8 cellular contexts compared by ENCODE assay signal in genomic region chr17:4738136-4739121, GRCh38. TPM values are rescaled to one million over a fixed set of nuclear protein-coding genes. Genes with fewer than 3 reads are reported as not detected.
DNase-seq lines count a peak whose midpoint lies in the region; ATAC-seq and TF ChIP-seq lines count a peak whose summit lies in the region.

No MANE protein-coding gene starts in this region.

- H3K36me3 ChIP-seq in mammary epithelial cell (ENCODE audit: insufficient read depth, low read length) (no peaks in the 10 kb centered on the region), right lobe of liver (no peaks in the 10 kb centered on the region), tibial artery (peaks cover 0 to 14% (median 0%) of the 10 kb centered on the region in 3 donors)

- in situ Hi-C loops in mammary epithelial cell (cut with MboI; ENCODE audit: low sequenced_read_pairs in 2 of 2), result loop anchor here (10.0 kb wide), 1 partner anchor 146 kb away; no protein-coding TSS in a partner anchor

- TSS peak; percentile 32 for BruUV-seq in mammary epithelial cell (replicated peaks; lab: Mats Ljungman, UMichigan)

- intact Hi-C loops in mammary epithelial cell (cut with micrococcal nuclease) (loop anchor here (10.0 kb wide), 1 partner anchor 326 kb away; no protein-coding TSS in a partner anchor), right lobe of liver (cut with DNase I) (loop anchor here (10.0 kb wide), 1 partner anchor 46 kb away; the partner anchor contains the start of genes GLTPD2 (in 2 of the 2) and VMO1 (in 2 of the 2)), tibial artery (cut with DNase I; ENCODE audit: low total_unique reads) (no loop called here)

- CTCF ChIA-PET in mammary epithelial cell (lab: Charles Lee; ENCODE audit: low non-redundant PET), result no interaction called here

- TF ChIP-seq POLR2A in right lobe of liver (IDR thresholded peaks at IDR 0.05), result no peak
- TF ChIP-seq POLR2A in GM18505 (IDR thresholded peaks at IDR 0.05; ENCODE audit: borderline replicate concordance, extremely low read depth, insufficient read depth, insufficient read length), result no peak

- dilution Hi-C loops in mammary epithelial cell (cut with HindIII; ENCODE audit: low sequenced_read_pairs), result no loop called here

- TF ChIP-seq CTCF in mammary epithelial cell (conservative IDR thresholded peaks at IDR 0.05 in 1 of 2, IDR thresholded peaks at IDR 0.05 in 1 of 2; ENCODE audit: extremely low read depth in 1 of 2, insufficient read depth in 1 of 2, low read depth in 1 of 2, low read length in 2 of 2), result no peak
- no peak for TF ChIP-seq CTCF in right lobe of liver (IDR thresholded peaks at IDR 0.05)
- TF ChIP-seq CTCF in tibial artery (IDR thresholded peaks at IDR 0.05), result no peak

- 4% methylated on average over 21 of the region's 41 CpGs for WGBS in mammary epithelial cell (ENCODE audit: low coverage, missing lambda C conversion rate)
- 32% methylated on average over 21 of the region's 41 CpGs for WGBS in right lobe of liver (ENCODE audit: insufficient coverage, low coverage, low lambda C conversion rate, missing lambda C conversion rate)

- peak overlapping the region; percentile 73 for H3K9ac ChIP-seq in mammary epithelial cell (ENCODE audit: insufficient read depth, low read length)

- peak overlapping the region; percentile 54 to 74 (median 69) for H3K4me3 ChIP-seq in mammary epithelial cell (replicated peaks in 1 of 3; ENCODE audit: insufficient read depth in 1 of 3, low read depth in 2 of 3, low read length in 3 of 3)
- peak overlapping the region; percentile 73 to 94 (median 90) for H3K4me3 ChIP-seq in right lobe of liver
- peak overlapping the region; percentile 68 to 83 for H3K4me3 ChIP-seq in tibial artery

- H3K27ac ChIP-seq in mammary epithelial cell (ENCODE audit: insufficient read depth, low read depth, low read length), result peak overlapping the region; percentile 56
- H3K27ac ChIP-seq in right lobe of liver, result peak overlapping the region; percentile 64 to 87 (median 74)
- peak overlapping the region; percentile 66 to 69 for H3K27ac ChIP-seq in tibial artery

- H3K4me1 ChIP-seq in mammary epithelial cell (ENCODE audit: insufficient read depth, low read length) (peaks cover 18% of the 10 kb centered on the region), right lobe of liver (peaks cover 0 to 4% (median 0%) of the 10 kb centered on the region in 4 donors), tibial artery (peaks cover 0 to 14% (median 11%) of the 10 kb centered on the region in 4 donors)

- H2AFZ ChIP-seq in mammary epithelial cell (ENCODE audit: low read depth, low read length), result peak overlapping the region; percentile 98

- DNase-seq in activated CD8-positive, alpha-beta memory T cell treated with anti-CD3 and anti-CD28 coated beads for 24 hours, result peak; percentile 64
- DNase-seq in activated CD8-positive, alpha-beta memory T cell treated with anti-CD3 and anti-CD28 coated beads, Interleukin-2, amount 50 U/mL, for 4 hours, result no peak
- peak; percentile 88 for DNase-seq in mammary epithelial cell
- no peak for DNase-seq in right lobe of liver
- DNase-seq in tibial artery, result no peak
- DNase-seq in NCI-H226, result no peak

- H3K27me3 ChIP-seq in mammary epithelial cell (ENCODE audit: insufficient read depth, low read length), result no peaks in the 10 kb centered on the region
- H3K27me3 ChIP-seq in right lobe of liver, result no peaks in the 10 kb centered on the region
- H3K27me3 ChIP-seq in tibial artery, result peaks cover 0 to under 1% of the 10 kb centered on the region in 2 donors

- H3K9me3 ChIP-seq in mammary epithelial cell (replicated peaks; ENCODE audit: insufficient read depth, low read length) (no peaks in the 10 kb centered on the region), right lobe of liver (no peaks in the 10 kb centered on the region), tibial artery (no peaks in the 10 kb centered on the region)

- no peaks in the 10 kb centered on the region for H3K79me2 ChIP-seq in mammary epithelial cell (ENCODE audit: insufficient read depth, low read length)

- no peaks in the 10 kb centered on the region for H4K20me1 ChIP-seq in mammary epithelial cell (ENCODE audit: insufficient read depth, low read length)

- ATAC-seq in right lobe of liver, result peak in 2 of 4 donors; percentile 5 to 7
- ATAC-seq in GM18870 (IDR thresholded peaks at IDR 0.05; ENCODE audit: unreplicated experiment), result no peak
- ATAC-seq in GM18505 (IDR thresholded peaks at IDR 0.05; ENCODE audit: unreplicated experiment), result no peak

- H3K4me2 ChIP-seq in mammary epithelial cell (ENCODE audit: insufficient read depth, low read depth, low read length), result peak overlapping the region; percentile 100

RNA-seq across cellular contexts. Expression of gene ZMYND15, which starts 1.2 kb away (rescaled TPM):
- total RNA-seq in mammary epithelial cell (under 1 TPM; 0.33 to 0.52 TPM), right lobe of liver (1 to 10 TPM in 5 of 6 experiments, under 1 TPM in 1; 0.70 to 6.5 (median 1.9) TPM)
- 0.24 TPM for polyA plus RNA-seq in mammary epithelial cell
- polyA minus RNA-seq in mammary epithelial cell, result not detected

RNA-seq across cellular contexts. Expression of gene CXCL16, which starts 1.3 kb away (rescaled TPM):
- total RNA-seq in mammary epithelial cell (10 to 100 TPM; 12.7 to 20.2 TPM), right lobe of liver (10 to 100 TPM; 13.3 to 69.6 (median 31.3) TPM)
- 13.1 TPM for polyA plus RNA-seq in mammary epithelial cell
- 57.9 TPM for polyA minus RNA-seq in mammary epithelial cell

RNA-seq across cellular contexts. Expression of gene MED11, which starts 7.2 kb away (rescaled TPM):
- 10 to 100 TPM; 12.7 to 16.4 TPM for total RNA-seq in mammary epithelial cell
- 53.3 TPM for polyA plus RNA-seq in mammary epithelial cell
- polyA minus RNA-seq in mammary epithelial cell, result 24.2 TPM
- 10 to 100 TPM in 5 of 6 experiments, 1 to 10 TPM in 1; 10.0 to 21.1 (median 16.2) TPM for total RNA-seq in right lobe of liver

RNA-seq across cellular contexts. Expression of gene ARRB2, which starts 28.0 kb away (rescaled TPM):
- total RNA-seq in mammary epithelial cell, result 10 to 100 TPM in 1 of 2 donors, 1 to 10 TPM in 1; 3.5 to 14.4 TPM
- polyA plus RNA-seq in mammary epithelial cell, result 14.6 TPM
- 23.4 TPM for polyA minus RNA-seq in mammary epithelial cell
- 10 to 100 TPM; 18.2 to 38.6 (median 23.9) TPM for total RNA-seq in right lobe of liver

RNA-seq across cellular contexts. Expression of gene TM4SF5, which starts 33.3 kb away (rescaled TPM):
- total RNA-seq in mammary epithelial cell (not detected), right lobe of liver (100 to 1,000 TPM in 3 of 6 experiments, 10 to 100 TPM in 3; 67.1 to 215 (median 112) TPM)
- not detected for polyA plus RNA-seq in mammary epithelial cell
- not detected for polyA minus RNA-seq in mammary epithelial cell

Comparison
In these comparisons a context has a peak if more than half of its experiments do, and no peak if none do; other contexts are left out.
1. DNase-seq: peak in activated CD8-positive, alpha-beta memory T cell treated with anti-CD3 and anti-CD28 coated beads for 24 hours (single experiment) and mammary epithelial cell (single experiment); none in activated CD8-positive, alpha-beta memory T cell treated with anti-CD3 and anti-CD28 coated beads, Interleukin-2, amount 50 U/mL, for 4 hours (single experiment), right lobe of liver (0 of 3), tibial artery (0 of 2) and NCI-H226 (single experiment).
2. Peak in every context shown above with its lines, with median percentiles within 50 percentile points of each other: H3K27ac ChIP-seq and H3K4me3 ChIP-seq.